Comparison of ENCODE assay signal across 10 cellular contexts in the genomic region with DNA sequence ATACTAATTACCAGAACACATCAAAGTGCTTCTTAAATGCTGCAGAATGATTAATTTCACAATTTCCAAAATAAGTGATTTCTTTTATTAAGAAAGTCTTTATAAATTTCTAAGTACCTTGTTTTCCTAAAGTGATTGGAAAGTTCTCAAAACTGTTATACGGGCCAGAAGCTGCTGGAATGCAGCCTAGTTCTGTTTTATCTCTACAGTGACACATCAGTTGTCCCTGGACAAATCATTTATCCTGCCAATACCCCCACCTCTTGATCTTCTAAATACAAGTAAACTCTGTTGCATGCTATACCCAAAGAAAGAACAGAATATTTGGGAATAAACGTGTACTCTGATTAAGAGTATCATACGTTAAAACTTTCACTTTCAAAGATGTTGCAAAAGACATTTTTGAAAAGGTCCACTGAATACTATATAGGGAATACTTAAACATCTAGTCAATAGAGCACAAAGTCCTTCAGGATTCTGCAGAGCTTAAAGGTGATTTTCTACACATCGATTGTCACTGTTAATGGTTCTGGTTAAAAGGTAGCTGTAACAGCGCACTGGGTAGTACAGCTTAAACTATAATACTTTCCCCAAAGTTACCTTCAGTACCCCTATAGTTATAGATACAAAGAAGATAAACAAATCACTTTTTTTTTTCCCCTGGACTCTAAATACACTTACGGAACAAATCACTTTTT.
A peak's percentile ranks its signal among the peaks of the same experiment; 100 is the strongest.
DNase-seq lines count a peak whose midpoint lies in the region; FAIRE-seq and TF ChIP-seq lines count a peak whose summit lies in the region.
"Had no signal": no experiment of that assay in that cellular context is flagged by ENCODE, and none has a peak within 500 bp of the region (broad histone marks: within the 10 kb centered on the region; RNA-seq: fewer than 3 reads in every experiment).

No MANE protein-coding gene starts in this region.

- peaks cover 4 to 26% of the 10 kb centered on the region in 2 donors for H3K4me1 ChIP-seq in adrenal gland (replicated peaks in 1 of 2)
- peaks cover 43% of the 10 kb centered on the region for H3K4me1 ChIP-seq in suprapubic skin

- H3K9me3 ChIP-seq in adrenal gland (replicated peaks in 1 of 3) = no peaks in the 10 kb centered on the region
- no peaks in the 10 kb centered on the region for H3K9me3 ChIP-seq in suprapubic skin

- intact Hi-C loops in adrenal gland (cut with DNase I) = no loop called here

- H3K27ac ChIP-seq in adrenal gland = peak overlapping the region in 1 of 5 donors; percentile 16
- no peak overlapping the region for H3K27ac ChIP-seq in suprapubic skin

- TF ChIP-seq POLR2A in adrenal gland (IDR thresholded peaks at IDR 0.05) (no peak), suprapubic skin (IDR thresholded peaks at IDR 0.05) (no peak)

- DNase-seq in activated T-cell treated with anti-CD3 and anti-CD28 coated beads, Interleukin-2, amount 50 U/mL, for 24 hours = no peak
- no peak for DNase-seq in activated T-cell treated with anti-CD3 and anti-CD28 coated beads, Interleukin-2, amount 50 U/mL, for 48 hours
- DNase-seq in adrenal gland (peak in 6 of 7 donors; percentile 24 to 59 (median 38)), suprapubic skin (ENCODE audit: low spot score in 2 of 2) (no peak), OCI-M2 (lab: John Stamatoyannopoulos, UW; ENCODE audit: unreplicated experiment) (no peak), glutamatergic neuron (no peak)
- no peak for DNase-seq in stimulated activated CD4-positive, alpha-beta T cell treated with anti-CD3 and anti-CD28 coated beads, Interleukin-4, amount 100 ng/mL, for 1 hour
- DNase-seq: NCI-H510A had no signal

- H3K4me3 ChIP-seq in adrenal gland (peak overlapping the region in 1 of 4 donors; percentile 36), suprapubic skin (peak overlapping the region; percentile 3)

- H3K9me3 Mint-ChIP-seq in activated T-cell treated with anti-CD3 and anti-CD28 coated beads, Interleukin-2, amount 50 U/mL, for 24 hours = peaks cover 11% of the 10 kb centered on the region
- H3K9me3 Mint-ChIP-seq in glutamatergic neuron (ENCODE audit: unreplicated experiment) = no peaks in the 10 kb centered on the region
- H3K9me3 Mint-ChIP-seq: WTC11 had no signal

- 24 to 29% (median 26%) methylated on average over 6 of the region's 6 CpGs for WGBS in adrenal gland, 4 donors
- WGBS in suprapubic skin = 31% methylated on average over 6 of the region's 6 CpGs

- TF ChIP-seq CTCF in adrenal gland (IDR thresholded peaks at IDR 0.05) (no peak), suprapubic skin (IDR thresholded peaks at IDR 0.05) (no peak), glutamatergic neuron (IDR thresholded peaks at IDR 0.05; ENCODE audit: partially characterized antibody, unreplicated experiment) (no peak)

- peaks cover 87% of the 10 kb centered on the region for H3K4me1 Mint-ChIP-seq in activated T-cell treated with anti-CD3 and anti-CD28 coated beads, Interleukin-2, amount 50 U/mL, for 24 hours (ENCODE audit: low read depth)
- H3K4me1 Mint-ChIP-seq in glutamatergic neuron (ENCODE audit: low read depth, unreplicated experiment) = peaks cover 2% of the 10 kb centered on the region

- H3K36me3 ChIP-seq in adrenal gland (replicated peaks in 1 of 2) = peaks cover 0 to 5% of the 10 kb centered on the region in 2 donors
- peaks cover 22% of the 10 kb centered on the region for H3K36me3 ChIP-seq in suprapubic skin

- no peak for TF ChIP-seq EP300 in suprapubic skin (IDR thresholded peaks at IDR 0.05)

- peak overlapping the region; percentile 90 for H3K27ac Mint-ChIP-seq in activated T-cell treated with anti-CD3 and anti-CD28 coated beads, Interleukin-2, amount 50 U/mL, for 24 hours
- H3K27ac Mint-ChIP-seq in glutamatergic neuron (ENCODE audit: unreplicated experiment) = no peak overlapping the region
- H3K27ac Mint-ChIP-seq: WTC11 had no signal

- H3K27me3 ChIP-seq in adrenal gland (no peaks in the 10 kb centered on the region), suprapubic skin (no peaks in the 10 kb centered on the region)

- H3K4me3 Mint-ChIP-seq in activated T-cell treated with anti-CD3 and anti-CD28 coated beads, Interleukin-2, amount 50 U/mL, for 24 hours = peak overlapping the region; percentile 73
- H3K4me3 Mint-ChIP-seq in glutamatergic neuron (ENCODE audit: unreplicated experiment) = no peak overlapping the region
- H3K4me3 Mint-ChIP-seq: WTC11 had no signal

- peaks cover 46% of the 10 kb centered on the region for H3K36me3 Mint-ChIP-seq in activated T-cell treated with anti-CD3 and anti-CD28 coated beads, Interleukin-2, amount 50 U/mL, for 24 hours (ENCODE audit: low read depth)
- H3K36me3 Mint-ChIP-seq in glutamatergic neuron (ENCODE audit: unreplicated experiment) = no peaks in the 10 kb centered on the region

- no peaks in the 10 kb centered on the region for H3K27me3 Mint-ChIP-seq in activated T-cell treated with anti-CD3 and anti-CD28 coated beads, Interleukin-2, amount 50 U/mL, for 24 hours
- peaks cover 5% of the 10 kb centered on the region for H3K27me3 Mint-ChIP-seq in glutamatergic neuron (ENCODE audit: unreplicated experiment)

- peak; percentile 47 for FAIRE-seq in islet of Langerhans (lab: Jason Lieb, UNC)

Comparison
In these comparisons a context has a peak if more than half of its experiments do, and no peak if none do; other contexts are left out.
1. DNase-seq: peak in adrenal gland (6 of 7); none in activated T-cell treated with anti-CD3 and anti-CD28 coated beads, Interleukin-2, amount 50 U/mL, for 24 hours (single experiment), activated T-cell treated with anti-CD3 and anti-CD28 coated beads, Interleukin-2, amount 50 U/mL, for 48 hours (0 of 2), suprapubic skin (0 of 2), stimulated activated CD4-positive, alpha-beta T cell treated with anti-CD3 and anti-CD28 coated beads, Interleukin-4, amount 100 ng/mL, for 1 hour (single experiment), OCI-M2 (single experiment) and glutamatergic neuron (single experiment).